Comparison of ENCODE assay signal across 22 cellular contexts in genomic region chr4:143343276-143343831, GRCh38. TPM values are rescaled to one million over a fixed set of nuclear protein-coding genes. Genes with fewer than 3 reads are reported as not detected.
DNase-seq lines count a peak whose midpoint lies in the region; ATAC-seq and TF ChIP-seq lines count a peak whose summit lies in the region.
"Had no signal": no experiment of that assay in that cellular context is flagged by ENCODE, and none has a peak within 500 bp of the region (broad histone marks: within the 10 kb centered on the region; RNA-seq: fewer than 3 reads in every experiment).

No MANE protein-coding gene starts in this region.

- no peak overlapping the region for H3K4me3 Mint-ChIP-seq in MCF 10A (ENCODE audit: unreplicated experiment)
- H3K4me3 Mint-ChIP-seq: activated B cell treated with CpG ODN at 0.5 μM for 24 hours; activated CD8-positive, alpha-beta T cell treated with anti-CD3 and anti-CD28 coated beads, Interleukin-2, amount 10 ng/mL, durations not matched to agents 7 days and 5 days; activated naive CD4-positive, alpha-beta T cell treated with anti-CD3 and anti-CD28 coated beads, Interleukin-2, amount 10 ng/mL, durations not matched to agents 7 days and 5 days; activated T-cell treated with anti-CD3 and anti-CD28 coated beads, Interleukin-2, amount 50 U/mL, for 4 hours; stimulated activated naive B cell treated with anti-CD40 and anti-IgM and Interleukin-4, amounts not matched to agents 10 μg/mL and 1 μg/mL and 100 μg/mL, for 72 hours had no signal

- no TSS peak for BruUV-seq in MCF 10A (replicated peaks; lab: Mats Ljungman, UMichigan)

- no peak overlapping the region for H2BK12ac ChIP-seq in trophoblast cell (ENCODE audit: low read length)

- DNase-seq in breast epithelium (ENCODE audit: low spot score in 2 of 2) (no peak), MCF 10A (ENCODE audit: unreplicated experiment) (no peak), trophoblast cell (peak; percentile 76 to 86), upper lobe of right lung (no peak), GM20000 (ENCODE audit: low spot score) (no peak), omental fat pad (ENCODE audit: low spot score) (no peak)
- DNase-seq: activated B cell treated with CpG ODN at 0.5 μM for 24 hours; activated CD8-positive, alpha-beta T cell treated with anti-CD3 and anti-CD28 coated beads, Interleukin-2, amount 10 ng/mL, durations not matched to agents 7 days and 5 days; activated naive CD4-positive, alpha-beta T cell treated with anti-CD3 and anti-CD28 coated beads, Interleukin-2, amount 10 ng/mL, durations not matched to agents 7 days and 5 days; activated T-cell treated with anti-CD3 and anti-CD28 coated beads, Interleukin-2, amount 50 U/mL, for 4 hours; DMS53; NCI-H1417; NCI-H524; pancreas; stimulated activated CD4-positive, alpha-beta T cell treated with anti-CD3 and anti-CD28 coated beads, Interleukin-1b, Interleukin-23, amount 100 ng/mL, for 48 hours; stimulated activated naive B cell treated with anti-CD40 and anti-IgM and Interleukin-4, amounts not matched to agents 10 μg/mL and 1 μg/mL and 100 μg/mL, for 72 hours had no signal

- POLR2A ChIA-PET in MCF 10A (lab: Yijun Ruan, JAX) = interaction anchor here (0.5 to 4.0 kb wide), 6 partner anchors 15 to 224 kb away, joined by 3 to 23 read pairs (median 4); no protein-coding TSS in a partner anchor

- H3K4me1 Mint-ChIP-seq in MCF 10A (ENCODE audit: insufficient read depth, unreplicated experiment) = peaks cover 43% of the 10 kb centered on the region
- H3K4me1 Mint-ChIP-seq: activated naive CD4-positive, alpha-beta T cell treated with anti-CD3 and anti-CD28 coated beads, Interleukin-2, amount 10 ng/mL, durations not matched to agents 7 days and 5 days had no signal

- peaks cover 7% of the 10 kb centered on the region for H3K36me3 Mint-ChIP-seq in MCF 10A (ENCODE audit: insufficient read depth, unreplicated experiment)
- H3K36me3 Mint-ChIP-seq: activated naive CD4-positive, alpha-beta T cell treated with anti-CD3 and anti-CD28 coated beads, Interleukin-2, amount 10 ng/mL, durations not matched to agents 7 days and 5 days had no signal

- H3K36me3 ChIP-seq in breast epithelium (no peaks in the 10 kb centered on the region), trophoblast cell (ENCODE audit: control insufficient read depth in 1 of 2, insufficient read depth in 2 of 2, low read length in 2 of 2) (peaks cover 0 to 3% of the 10 kb centered on the region in 2 experiments), upper lobe of right lung (no peaks in the 10 kb centered on the region)
- H3K36me3 ChIP-seq: pancreas had no signal

- H3K9me3 Mint-ChIP-seq in MCF 10A (ENCODE audit: unreplicated experiment) = no peaks in the 10 kb centered on the region
- H3K9me3 Mint-ChIP-seq: activated B cell treated with CpG ODN at 0.5 μM for 24 hours; activated naive CD4-positive, alpha-beta T cell treated with anti-CD3 and anti-CD28 coated beads, Interleukin-2, amount 10 ng/mL, durations not matched to agents 7 days and 5 days; activated T-cell treated with anti-CD3 and anti-CD28 coated beads, Interleukin-2, amount 50 U/mL, for 4 hours; stimulated activated naive B cell treated with anti-CD40 and anti-IgM and Interleukin-4, amounts not matched to agents 10 μg/mL and 1 μg/mL and 100 μg/mL, for 72 hours had no signal

- peaks cover 5% of the 10 kb centered on the region for H3K79me1 ChIP-seq in trophoblast cell (ENCODE audit: low read length)

- H3K9ac ChIP-seq in trophoblast cell (ENCODE audit: low read length) = no peak overlapping the region

- peak overlapping the region; percentile 47 for H3K4ac ChIP-seq in trophoblast cell (ENCODE audit: low read depth, low read length)

- TF ChIP-seq POLR2A in breast epithelium (IDR thresholded peaks at IDR 0.05) = no peak

- H3K27ac ChIP-seq in breast epithelium (peak overlapping the region in 1 of 2 donors; percentile 84), trophoblast cell (ENCODE audit: low read depth, low read length) (no peak overlapping the region), upper lobe of right lung (peak overlapping the region; percentile 55)
- H3K27ac ChIP-seq: 22Rv1, pancreas, RWPE1 had no signal

- no peak overlapping the region for H4K12ac ChIP-seq in trophoblast cell (ENCODE audit: low read depth, low read length)

- H3K4me2 ChIP-seq in trophoblast cell (ENCODE audit: low read length) = no peak overlapping the region

- H3K4me1 ChIP-seq in breast epithelium (peaks cover 0 to 12% of the 10 kb centered on the region in 2 donors), trophoblast cell (ENCODE audit: control insufficient read depth in 1 of 2, insufficient read depth in 2 of 2, low read length in 2 of 2) (peaks cover 7 to 8% of the 10 kb centered on the region in 2 experiments), upper lobe of right lung (peaks cover 36% of the 10 kb centered on the region)

- no peak overlapping the region for H4K91ac ChIP-seq in trophoblast cell (ENCODE audit: low read depth, low read length)

- CTCF ChIA-PET in MCF 10A (lab: Yijun Ruan, JAX) = interaction anchor here (0.6 to 1.4 kb wide), 8 partner anchors 7 to 1318 kb away, joined by 3 to 6 read pairs (median 3); partner anchors contain the start of gene GAB1

- no peak overlapping the region for H2BK120ac ChIP-seq in trophoblast cell (ENCODE audit: insufficient read depth, low read length, poor library complexity)

- no peak overlapping the region for H3K23ac ChIP-seq in trophoblast cell (ENCODE audit: low read length)

- intact Hi-C loops in breast epithelium (cut with DNase I; ENCODE audit: low total_unique reads) = no loop called here
- intact Hi-C loops in MCF 10A (cut with micrococcal nuclease) = no loop called here
- intact Hi-C loops in upper lobe of right lung (cut with DNase I) = no loop called here

- no peak overlapping the region for H3K14ac ChIP-seq in trophoblast cell (ENCODE audit: low read length)

- WGBS in trophoblast cell (ENCODE audit: extremely low coverage, insufficient coverage, insufficient read length) = no CpG with 5 or more reads among the region's 3 CpGs

- H3K4me3 ChIP-seq in breast epithelium (peak overlapping the region in 2 of 3 donors; percentile 4 to 23), trophoblast cell (ENCODE audit: low read depth, low read length) (no peak overlapping the region), upper lobe of right lung (no peak overlapping the region)
- H3K4me3 ChIP-seq: GM12878, pancreas had no signal

- no peak overlapping the region for H2AK5ac ChIP-seq in trophoblast cell (ENCODE audit: low read length)

- TF ChIP-seq CTCF in breast epithelium (IDR thresholded peaks at IDR 0.05) = no peak
- no peak for TF ChIP-seq CTCF in MCF 10A (IDR thresholded peaks at IDR 0.05; ENCODE audit: unreplicated experiment)
- no peak for TF ChIP-seq CTCF in upper lobe of right lung (IDR thresholded peaks at IDR 0.05)
- no peak for TF ChIP-seq CTCF in GM20000 (IDR thresholded peaks at IDR 0.05; ENCODE audit: extremely low read depth, missing control alignments)
- no peak for TF ChIP-seq CTCF in omental fat pad (IDR thresholded peaks at IDR 0.05)

- no peaks in the 10 kb centered on the region for H3K27me3 Mint-ChIP-seq in MCF 10A (ENCODE audit: insufficient read depth, unreplicated experiment)
- H3K27me3 Mint-ChIP-seq: stimulated activated naive B cell treated with anti-CD40 and anti-IgM and Interleukin-4, amounts not matched to agents 10 μg/mL and 1 μg/mL and 100 μg/mL, for 72 hours had no signal

- no peaks in the 10 kb centered on the region for H3K27me3 ChIP-seq in breast epithelium
- no peaks in the 10 kb centered on the region for H3K27me3 ChIP-seq in trophoblast cell (ENCODE audit: insufficient read depth, low read length)
- H3K27me3 ChIP-seq in upper lobe of right lung = no peaks in the 10 kb centered on the region
- H3K27me3 ChIP-seq: pancreas had no signal

- no peak overlapping the region for H3K27ac Mint-ChIP-seq in MCF 10A (ENCODE audit: low read depth, unreplicated experiment)
- H3K27ac Mint-ChIP-seq: activated B cell treated with CpG ODN at 0.5 μM for 24 hours; activated CD8-positive, alpha-beta T cell treated with anti-CD3 and anti-CD28 coated beads, Interleukin-2, amount 10 ng/mL, durations not matched to agents 7 days and 5 days; activated naive CD4-positive, alpha-beta T cell treated with anti-CD3 and anti-CD28 coated beads, Interleukin-2, amount 10 ng/mL, durations not matched to agents 7 days and 5 days; stimulated activated naive B cell treated with anti-CD40 and anti-IgM and Interleukin-4, amounts not matched to agents 10 μg/mL and 1 μg/mL and 100 μg/mL, for 72 hours had no signal

- H3K9me3 ChIP-seq in breast epithelium (no peaks in the 10 kb centered on the region), trophoblast cell (ENCODE audit: insufficient read depth, low read depth, low read length) (no peaks in the 10 kb centered on the region), upper lobe of right lung (no peaks in the 10 kb centered on the region)
- H3K9me3 ChIP-seq: pancreas had no signal

- H3K79me2 ChIP-seq in trophoblast cell (ENCODE audit: control insufficient read depth, insufficient read depth, low read length, poor library complexity) = peaks cover 4% of the 10 kb centered on the region

- H2AFZ ChIP-seq in trophoblast cell (ENCODE audit: insufficient read depth, low read length, poor library complexity) = no peak overlapping the region

- H2BK5ac ChIP-seq in trophoblast cell (ENCODE audit: low read depth, low read length, poor library complexity) = no peak overlapping the region

- H4K8ac ChIP-seq in trophoblast cell (ENCODE audit: low read depth, low read length) = no peak overlapping the region

- peak; percentile 42 for ATAC-seq in esophagus mucosa
- ATAC-seq in upper lobe of right lung = no peak
- no peak for ATAC-seq in GM19035 (IDR thresholded peaks at IDR 0.05; ENCODE audit: unreplicated experiment)
- ATAC-seq in omental fat pad (ENCODE audit: low FRiP score) = no peak
- ATAC-seq: activated CD8-positive, alpha-beta T cell treated with anti-CD3 and anti-CD28 coated beads, Interleukin-2, amount 10 ng/mL, durations not matched to agents 7 days and 5 days; activated T-cell treated with anti-CD3 and anti-CD28 coated beads, Interleukin-2, amount 50 U/mL, for 4 hours; GM12878; pancreas; SK-N-SH treated with all-trans-retinoic acid at 6 μM for 48 hours; stimulated activated naive B cell treated with anti-CD40 and anti-IgM and Interleukin-4, amounts not matched to agents 10 μg/mL and 1 μg/mL and 100 μg/mL, for 72 hours had no signal

- no peak overlapping the region for H3K18ac ChIP-seq in trophoblast cell (ENCODE audit: low read length)

RNA-seq across cellular contexts. Expression of gene GAB1, which starts 6.7 kb away (rescaled TPM):
- total RNA-seq in breast epithelium = 10 to 100 TPM; 24.8 to 67.5 (median 38.7) TPM
- total RNA-seq in MCF 10A (2022) = 5.9 and 7.6 TPM in 2 replicates
- 30.2 TPM for total RNA-seq in esophagus mucosa
- polyA plus RNA-seq in trophoblast cell (2013) = 50.4 and 51.1 TPM in 2 replicates
- 64.8 TPM for total RNA-seq in upper lobe of right lung
- 10 to 100 TPM in 3 of 4 donors, 1 to 10 TPM in 1; 9.4 to 32.2 (median 29.4) TPM for total RNA-seq in omental fat pad

Comparison
In these comparisons a context has a peak if more than half of its experiments do, and no peak if none do; other contexts are left out.
1. DNase-seq: peak in trophoblast cell (2 of 2); none in breast epithelium (0 of 2), MCF 10A (single experiment), upper lobe of right lung (single experiment), GM20000 (single experiment) and omental fat pad (single experiment).
2. H3K4me3 ChIP-seq: peak in breast epithelium (2 of 3); none in trophoblast cell (single experiment) and upper lobe of right lung (single experiment).